1 cellular context compared by ENCODE assay signal in the genomic region with DNA sequence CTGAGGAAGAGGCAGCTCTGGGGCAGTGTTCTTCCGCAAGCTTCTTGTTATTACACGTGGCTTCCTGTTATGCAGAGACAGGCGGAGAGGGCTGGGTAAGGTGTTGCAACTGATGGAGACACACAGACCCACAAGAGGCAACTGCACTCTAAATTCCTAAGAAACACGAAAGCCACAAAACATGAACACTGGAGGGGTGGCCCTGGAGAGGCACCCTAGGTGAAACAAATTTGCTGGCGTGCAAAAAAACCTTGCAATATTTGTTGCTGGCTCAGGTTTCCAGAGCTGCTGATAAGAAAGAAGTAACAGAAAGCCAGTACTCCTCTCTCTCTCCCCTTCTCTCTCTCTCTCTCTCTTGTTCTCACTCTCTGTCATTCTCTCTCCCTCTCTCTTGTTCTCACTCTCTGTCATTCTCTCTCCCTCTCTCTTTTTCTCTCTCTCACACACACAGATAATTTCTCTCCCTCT.
TF ChIP-seq lines count a peak whose summit lies in the region.

No MANE protein-coding gene starts in this region.

TF ChIP-seq in K562, 482 proteins besides CTCF, POLR2A, EP300 and RAD21 (continued from another document and continues in another):
- TF ChIP-seq RBBP5 (IDR thresholded peaks at IDR 0.05; ENCODE audit: borderline replicate concordance, insufficient read depth, low read length, poor library complexity, severe bottlenecking) (no peak), LEF1 (IDR thresholded peaks at IDR 0.05) (0 out of 2 replicates have a peak, but pooled peaks have one; percentile 19), NR2F6 (CRISPR knock-in tag; IDR thresholded peaks at IDR 0.05) (no peak), MEIS2 (IDR thresholded peaks at IDR 0.05; ENCODE audit: partially characterized antibody) (no peak), FOXK2 (conservative IDR thresholded peaks at IDR 0.05 in 1 of 2, IDR thresholded peaks at IDR 0.05 in 1 of 2; ENCODE audit: low read depth in 2 of 2) (peak; percentile 23 to 38; a peak in 1 of 4 replicates), FOXJ3 (CRISPR knock-in tag; IDR thresholded peaks at IDR 0.05) (no peak), CEBPG (CRISPR knock-in tag; IDR thresholded peaks at IDR 0.05) (no peak), CEBPG (tag; conservative IDR thresholded peaks at IDR 0.05 in 1 of 2, IDR thresholded peaks at IDR 0.05 in 1 of 2) (peak; percentile 78 to 88), ZNF644 (tag; IDR thresholded peaks at IDR 0.05; ENCODE audit: low read depth) (0 out of 2 replicates have a peak, but pooled peaks have one; percentile 33), ZNF589 (CRISPR knock-in tag; IDR thresholded peaks at IDR 0.05; ENCODE audit: low read depth) (no peak; the same call in 1 of the 2 replicates), PCBP1 (IDR thresholded peaks at IDR 0.05; ENCODE audit: low read depth, low read length, poor library complexity, severe bottlenecking) (no peak), KDM5B (IDR thresholded peaks at IDR 0.05; ENCODE audit: insufficient replicate concordance, low read depth, low read length) (no peak), CREB1 (IDR thresholded peaks at IDR 0.05) (no peak), CREB1 (CRISPR knock-in tag; IDR thresholded peaks at IDR 0.05) (no peak), L3MBTL2 (IDR thresholded peaks at IDR 0.05) (peak; percentile 75), ZNF24 (IDR thresholded peaks at IDR 0.05) (no peak), CBX3 (IDR thresholded peaks at IDR 0.05; ENCODE audit: borderline replicate concordance in 1 of 2, low read length in 2 of 2) (no peak), ASH1L (IDR thresholded peaks at IDR 0.05; ENCODE audit: borderline replicate concordance, low read depth, partially characterized antibody) (peak; percentile 38), MAFF (IDR thresholded peaks at IDR 0.05; ENCODE audit: low read length) (peak; percentile 28; the same call in 1 of the 2 replicates), SIRT6 (IDR thresholded peaks at IDR 0.05; ENCODE audit: low read depth, low read length) (no peak), MCM2 (IDR thresholded peaks at IDR 0.05; ENCODE audit: low read depth) (no peak), ZNF274 (IDR thresholded peaks at IDR 0.05; ENCODE audit: borderline replicate concordance, low read depth, low read length) (no peak), THRAP3 (IDR thresholded peaks at IDR 0.05; ENCODE audit: borderline replicate concordance) (no peak), MEF2D (tag; conservative IDR thresholded peaks at IDR 0.05; ENCODE audit: low read depth) (0 out of 2 replicates have a peak, but pooled peaks have one; percentile 39), NCOA2 (IDR thresholded peaks at IDR 0.05; ENCODE audit: partially characterized antibody in 2 of 2) (no peak), MYC (IDR thresholded peaks at IDR 0.05; ENCODE audit: low read depth, low read length) (peak; percentile 36), MYC (CRISPR knock-in tag; IDR thresholded peaks at IDR 0.05; ENCODE audit: borderline replicate concordance, low read depth) (no peak), ZNF146 (CRISPR knock-in tag; IDR thresholded peaks at IDR 0.05; ENCODE audit: unreplicated experiment) (no peak), OTX1 (CRISPR knock-in tag; IDR thresholded peaks at IDR 0.05) (no peak), ATF1 (CRISPR knock-in tag; IDR thresholded peaks at IDR 0.05) (no peak), ATF1 (tag; IDR thresholded peaks at IDR 0.05) (0 out of 2 replicates have a peak, but pooled peaks have one; percentile 22), ARID1B (IDR thresholded peaks at IDR 0.05) (peak; percentile 53), PRPF4 (IDR thresholded peaks at IDR 0.05; ENCODE audit: insufficient read depth, low read depth, low read length, poor library complexity, severe bottlenecking) (no peak), YBX1 (IDR thresholded peaks at IDR 0.05) (no peak), ELF1 (tag; IDR thresholded peaks at IDR 0.05) (peak; percentile 37; the same call in 1 of the 2 replicates), GABPA (tag; conservative IDR thresholded peaks at IDR 0.05; ENCODE audit: low read depth) (peak; percentile 56), RBM34 (IDR thresholded peaks at IDR 0.05; ENCODE audit: borderline replicate concordance, insufficient read depth, low read length) (no peak)
- TF ChIP-seq, protein P1, sequence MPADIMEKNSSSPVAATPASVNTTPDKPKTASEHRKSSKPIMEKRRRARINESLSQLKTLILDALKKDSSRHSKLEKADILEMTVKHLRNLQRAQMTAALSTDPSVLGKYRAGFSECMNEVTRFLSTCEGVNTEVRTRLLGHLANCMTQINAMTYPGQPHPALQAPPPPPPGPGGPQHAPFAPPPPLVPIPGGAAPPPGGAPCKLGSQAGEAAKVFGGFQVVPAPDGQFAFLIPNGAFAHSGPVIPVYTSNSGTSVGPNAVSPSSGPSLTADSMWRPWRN (IDR thresholded peaks at IDR 0.05; ENCODE audit: low read depth) = no peak
- TF ChIP-seq, protein P2, sequence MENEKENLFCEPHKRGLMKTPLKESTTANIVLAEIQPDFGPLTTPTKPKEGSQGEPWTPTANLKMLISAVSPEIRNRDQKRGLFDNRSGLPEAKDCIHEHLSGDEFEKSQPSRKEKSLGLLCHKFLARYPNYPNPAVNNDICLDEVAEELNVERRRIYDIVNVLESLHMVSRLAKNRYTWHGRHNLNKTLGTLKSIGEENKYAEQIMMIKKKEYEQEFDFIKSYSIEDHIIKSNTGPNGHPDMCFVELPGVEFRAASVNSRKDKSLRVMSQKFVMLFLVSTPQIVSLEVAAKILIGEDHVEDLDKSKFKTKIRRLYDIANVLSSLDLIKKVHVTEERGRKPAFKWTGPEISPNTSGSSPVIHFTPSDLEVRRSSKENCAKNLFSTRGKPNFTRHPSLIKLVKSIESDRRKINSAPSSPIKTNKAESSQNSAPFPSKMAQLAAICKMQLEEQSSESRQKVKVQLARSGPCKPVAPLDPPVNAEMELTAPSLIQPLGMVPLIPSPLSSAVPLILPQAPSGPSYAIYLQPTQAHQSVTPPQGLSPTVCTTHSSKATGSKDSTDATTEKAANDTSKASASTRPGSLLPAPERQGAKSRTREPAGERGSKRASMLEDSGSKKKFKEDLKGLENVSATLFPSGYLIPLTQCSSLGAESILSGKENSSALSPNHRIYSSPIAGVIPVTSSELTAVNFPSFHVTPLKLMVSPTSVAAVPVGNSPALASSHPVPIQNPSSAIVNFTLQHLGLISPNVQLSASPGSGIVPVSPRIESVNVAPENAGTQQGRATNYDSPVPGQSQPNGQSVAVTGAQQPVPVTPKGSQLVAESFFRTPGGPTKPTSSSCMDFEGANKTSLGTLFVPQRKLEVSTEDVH (IDR thresholded peaks at IDR 0.05; ENCODE audit: low read depth, partially characterized antibody) = peak; percentile 14
- TF ChIP-seq, protein P3, sequence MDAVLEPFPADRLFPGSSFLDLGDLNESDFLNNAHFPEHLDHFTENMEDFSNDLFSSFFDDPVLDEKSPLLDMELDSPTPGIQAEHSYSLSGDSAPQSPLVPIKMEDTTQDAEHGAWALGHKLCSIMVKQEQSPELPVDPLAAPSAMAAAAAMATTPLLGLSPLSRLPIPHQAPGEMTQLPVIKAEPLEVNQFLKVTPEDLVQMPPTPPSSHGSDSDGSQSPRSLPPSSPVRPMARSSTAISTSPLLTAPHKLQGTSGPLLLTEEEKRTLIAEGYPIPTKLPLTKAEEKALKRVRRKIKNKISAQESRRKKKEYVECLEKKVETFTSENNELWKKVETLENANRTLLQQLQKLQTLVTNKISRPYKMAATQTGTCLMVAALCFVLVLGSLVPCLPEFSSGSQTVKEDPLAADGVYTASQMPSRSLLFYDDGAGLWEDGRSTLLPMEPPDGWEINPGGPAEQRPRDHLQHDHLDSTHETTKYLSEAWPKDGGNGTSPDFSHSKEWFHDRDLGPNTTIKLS (IDR thresholded peaks at IDR 0.05; ENCODE audit: borderline replicate concordance, low read depth) = peak; percentile 51; the same call in 1 of the 2 replicates
- TF ChIP-seq, protein P4, sequence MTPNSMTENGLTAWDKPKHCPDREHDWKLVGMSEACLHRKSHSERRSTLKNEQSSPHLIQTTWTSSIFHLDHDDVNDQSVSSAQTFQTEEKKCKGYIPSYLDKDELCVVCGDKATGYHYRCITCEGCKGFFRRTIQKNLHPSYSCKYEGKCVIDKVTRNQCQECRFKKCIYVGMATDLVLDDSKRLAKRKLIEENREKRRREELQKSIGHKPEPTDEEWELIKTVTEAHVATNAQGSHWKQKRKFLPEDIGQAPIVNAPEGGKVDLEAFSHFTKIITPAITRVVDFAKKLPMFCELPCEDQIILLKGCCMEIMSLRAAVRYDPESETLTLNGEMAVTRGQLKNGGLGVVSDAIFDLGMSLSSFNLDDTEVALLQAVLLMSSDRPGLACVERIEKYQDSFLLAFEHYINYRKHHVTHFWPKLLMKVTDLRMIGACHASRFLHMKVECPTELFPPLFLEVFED (CRISPR knock-in tag; conservative IDR thresholded peaks at IDR 0.05) = peak; percentile 67; the same call in 1 of the 2 replicates
- TF ChIP-seq, protein P5, sequence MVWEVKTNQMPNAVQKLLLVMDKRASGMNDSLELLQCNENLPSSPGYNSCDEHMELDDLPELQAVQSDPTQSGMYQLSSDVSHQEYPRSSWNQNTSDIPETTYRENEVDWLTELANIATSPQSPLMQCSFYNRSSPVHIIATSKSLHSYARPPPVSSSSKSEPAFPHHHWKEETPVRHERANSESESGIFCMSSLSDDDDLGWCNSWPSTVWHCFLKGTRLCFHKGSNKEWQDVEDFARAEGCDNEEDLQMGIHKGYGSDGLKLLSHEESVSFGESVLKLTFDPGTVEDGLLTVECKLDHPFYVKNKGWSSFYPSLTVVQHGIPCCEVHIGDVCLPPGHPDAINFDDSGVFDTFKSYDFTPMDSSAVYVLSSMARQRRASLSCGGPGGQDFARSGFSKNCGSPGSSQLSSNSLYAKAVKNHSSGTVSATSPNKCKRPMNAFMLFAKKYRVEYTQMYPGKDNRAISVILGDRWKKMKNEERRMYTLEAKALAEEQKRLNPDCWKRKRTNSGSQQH (CRISPR knock-in tag; IDR thresholded peaks at IDR 0.05) = peak; percentile 89; the same call in 1 of the 2 replicates
- TF ChIP-seq, protein P6, sequence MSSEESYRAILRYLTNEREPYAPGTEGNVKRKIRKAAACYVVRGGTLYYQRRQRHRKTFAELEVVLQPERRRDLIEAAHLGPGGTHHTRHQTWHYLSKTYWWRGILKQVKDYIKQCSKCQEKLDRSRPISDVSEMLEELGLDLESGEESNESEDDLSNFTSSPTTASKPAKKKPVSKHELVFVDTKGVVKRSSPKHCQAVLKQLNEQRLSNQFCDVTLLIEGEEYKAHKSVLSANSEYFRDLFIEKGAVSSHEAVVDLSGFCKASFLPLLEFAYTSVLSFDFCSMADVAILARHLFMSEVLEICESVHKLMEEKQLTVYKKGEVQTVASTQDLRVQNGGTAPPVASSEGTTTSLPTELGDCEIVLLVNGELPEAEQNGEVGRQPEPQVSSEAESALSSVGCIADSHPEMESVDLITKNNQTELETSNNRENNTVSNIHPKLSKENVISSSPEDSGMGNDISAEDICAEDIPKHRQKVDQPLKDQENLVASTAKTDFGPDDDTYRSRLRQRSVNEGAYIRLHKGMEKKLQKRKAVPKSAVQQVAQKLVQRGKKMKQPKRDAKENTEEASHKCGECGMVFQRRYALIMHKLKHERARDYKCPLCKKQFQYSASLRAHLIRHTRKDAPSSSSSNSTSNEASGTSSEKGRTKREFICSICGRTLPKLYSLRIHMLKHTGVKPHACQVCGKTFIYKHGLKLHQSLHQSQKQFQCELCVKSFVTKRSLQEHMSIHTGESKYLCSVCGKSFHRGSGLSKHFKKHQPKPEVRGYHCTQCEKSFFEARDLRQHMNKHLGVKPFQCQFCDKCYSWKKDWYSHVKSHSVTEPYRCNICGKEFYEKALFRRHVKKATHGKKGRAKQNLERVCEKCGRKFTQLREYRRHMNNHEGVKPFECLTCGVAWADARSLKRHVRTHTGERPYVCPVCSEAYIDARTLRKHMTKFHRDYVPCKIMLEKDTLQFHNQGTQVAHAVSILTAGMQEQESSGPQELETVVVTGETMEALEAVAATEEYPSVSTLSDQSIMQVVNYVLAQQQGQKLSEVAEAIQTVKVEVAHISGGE (CRISPR knock-in tag; IDR thresholded peaks at IDR 0.05) = 0 out of 6 replicates have a peak, but pooled peaks of 1 of the 3 experiments have one; percentile 25
- TF ChIP-seq, protein P7, sequence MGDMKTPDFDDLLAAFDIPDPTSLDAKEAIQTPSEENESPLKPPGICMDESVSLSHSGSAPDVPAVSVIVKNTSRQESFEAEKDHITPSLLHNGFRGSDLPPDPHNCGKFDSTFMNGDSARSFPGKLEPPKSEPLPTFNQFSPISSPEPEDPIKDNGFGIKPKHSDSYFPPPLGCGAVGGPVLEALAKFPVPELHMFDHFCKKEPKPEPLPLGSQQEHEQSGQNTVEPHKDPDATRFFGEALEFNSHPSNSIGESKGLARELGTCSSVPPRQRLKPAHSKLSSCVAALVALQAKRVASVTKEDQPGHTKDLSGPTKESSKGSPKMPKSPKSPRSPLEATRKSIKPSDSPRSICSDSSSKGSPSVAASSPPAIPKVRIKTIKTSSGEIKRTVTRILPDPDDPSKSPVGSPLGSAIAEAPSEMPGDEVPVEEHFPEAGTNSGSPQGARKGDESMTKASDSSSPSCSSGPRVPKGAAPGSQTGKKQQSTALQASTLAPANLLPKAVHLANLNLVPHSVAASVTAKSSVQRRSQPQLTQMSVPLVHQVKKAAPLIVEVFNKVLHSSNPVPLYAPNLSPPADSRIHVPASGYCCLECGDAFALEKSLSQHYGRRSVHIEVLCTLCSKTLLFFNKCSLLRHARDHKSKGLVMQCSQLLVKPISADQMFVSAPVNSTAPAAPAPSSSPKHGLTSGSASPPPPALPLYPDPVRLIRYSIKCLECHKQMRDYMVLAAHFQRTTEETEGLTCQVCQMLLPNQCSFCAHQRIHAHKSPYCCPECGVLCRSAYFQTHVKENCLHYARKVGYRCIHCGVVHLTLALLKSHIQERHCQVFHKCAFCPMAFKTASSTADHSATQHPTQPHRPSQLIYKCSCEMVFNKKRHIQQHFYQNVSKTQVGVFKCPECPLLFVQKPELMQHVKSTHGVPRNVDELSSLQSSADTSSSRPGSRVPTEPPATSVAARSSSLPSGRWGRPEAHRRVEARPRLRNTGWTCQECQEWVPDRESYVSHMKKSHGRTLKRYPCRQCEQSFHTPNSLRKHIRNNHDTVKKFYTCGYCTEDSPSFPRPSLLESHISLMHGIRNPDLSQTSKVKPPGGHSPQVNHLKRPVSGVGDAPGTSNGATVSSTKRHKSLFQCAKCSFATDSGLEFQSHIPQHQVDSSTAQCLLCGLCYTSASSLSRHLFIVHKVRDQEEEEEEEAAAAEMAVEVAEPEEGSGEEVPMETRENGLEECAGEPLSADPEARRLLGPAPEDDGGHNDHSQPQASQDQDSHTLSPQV (IDR thresholded peaks at IDR 0.05) = 0 out of 2 replicates have a peak, but pooled peaks have one; percentile 17
- TF ChIP-seq, protein P8, sequence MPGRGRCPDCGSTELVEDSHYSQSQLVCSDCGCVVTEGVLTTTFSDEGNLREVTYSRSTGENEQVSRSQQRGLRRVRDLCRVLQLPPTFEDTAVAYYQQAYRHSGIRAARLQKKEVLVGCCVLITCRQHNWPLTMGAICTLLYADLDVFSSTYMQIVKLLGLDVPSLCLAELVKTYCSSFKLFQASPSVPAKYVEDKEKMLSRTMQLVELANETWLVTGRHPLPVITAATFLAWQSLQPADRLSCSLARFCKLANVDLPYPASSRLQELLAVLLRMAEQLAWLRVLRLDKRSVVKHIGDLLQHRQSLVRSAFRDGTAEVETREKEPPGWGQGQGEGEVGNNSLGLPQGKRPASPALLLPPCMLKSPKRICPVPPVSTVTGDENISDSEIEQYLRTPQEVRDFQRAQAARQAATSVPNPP (IDR thresholded peaks at IDR 0.05; ENCODE audit: borderline replicate concordance, insufficient read depth, insufficient read length) = no peak
